12 cellular contexts compared by ENCODE assay signal in the genomic region with DNA sequence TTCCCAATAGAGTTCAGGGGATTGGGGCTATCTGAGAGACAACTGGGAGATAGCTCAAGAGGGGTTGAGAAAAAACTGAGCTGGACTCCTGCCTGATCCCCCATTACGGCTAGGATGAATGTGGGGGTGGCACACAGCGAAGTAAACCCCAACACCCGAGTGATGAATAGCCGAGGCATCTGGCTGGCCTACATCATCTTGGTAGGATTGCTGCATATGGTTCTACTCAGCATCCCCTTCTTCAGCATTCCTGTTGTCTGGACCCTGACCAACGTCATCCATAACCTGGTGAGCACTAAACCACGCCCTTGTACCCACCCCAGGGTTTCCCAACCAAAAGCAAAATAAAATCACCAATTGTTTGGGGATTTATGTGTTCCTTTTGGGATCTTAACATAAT. TPM values are rescaled to one million over a fixed set of nuclear protein-coding genes. Genes with fewer than 3 reads are reported as not detected.
DNase-seq lines count a peak whose midpoint lies in the region; ATAC-seq and TF ChIP-seq lines count a peak whose summit lies in the region.
"Had no signal": no experiment of that assay in that cellular context is flagged by ENCODE, and none has a peak within 500 bp of the region (broad histone marks: within the 10 kb centered on the region; RNA-seq: fewer than 3 reads in every experiment).

No MANE protein-coding gene starts in this region.

- no peak for TF ChIP-seq CTCF in left ventricle myocardium inferior (IDR thresholded peaks at IDR 0.05; ENCODE audit: borderline replicate concordance)
- TF ChIP-seq CTCF in kidney epithelial cell (IDR thresholded peaks at IDR 0.05; ENCODE audit: insufficient read depth, low read length, poor library complexity, severe bottlenecking): no peak
- no peak for TF ChIP-seq CTCF in vagina (IDR thresholded peaks at IDR 0.05)

- no peak for TF ChIP-seq POLR2A in vagina (IDR thresholded peaks at IDR 0.05)

- H3K4me1 ChIP-seq in left ventricle myocardium inferior (peaks cover 47% of the 10 kb centered on the region), right cardiac atrium (ENCODE audit: control insufficient read depth, insufficient read depth, low read length) (no peaks in the 10 kb centered on the region), vagina (peaks cover 42% of the 10 kb centered on the region)

- peaks cover 37% of the 10 kb centered on the region for H3K4me1 Mint-ChIP-seq in activated naive CD8-positive, alpha-beta T cell treated with anti-CD3 and anti-CD28 coated beads, Interleukin-2, amount 50 U/mL, for 24 hours

- H3K27me3 ChIP-seq in left ventricle myocardium inferior (ENCODE audit: low read depth): no peaks in the 10 kb centered on the region
- no peaks in the 10 kb centered on the region for H3K27me3 ChIP-seq in right cardiac atrium (ENCODE audit: control insufficient read depth, insufficient read depth)
- H3K27me3 ChIP-seq in kidney epithelial cell (ENCODE audit: control insufficient read depth, insufficient read depth, low read length): no peaks in the 10 kb centered on the region
- no peaks in the 10 kb centered on the region for H3K27me3 ChIP-seq in vagina

- peak overlapping the region; percentile 50 for H3K27ac Mint-ChIP-seq in activated naive CD8-positive, alpha-beta T cell treated with anti-CD3 and anti-CD28 coated beads, Interleukin-2, amount 50 U/mL, for 24 hours

- H3K4me3 Mint-ChIP-seq in activated naive CD8-positive, alpha-beta T cell treated with anti-CD3 and anti-CD28 coated beads, Interleukin-2, amount 50 U/mL, for 24 hours: no peak overlapping the region

- POLR2A ChIA-PET in HEK293T (lab: Yijun Ruan, JAX): interaction anchor here (1.7 to 6.4 kb wide), 10 partner anchors 8 to 261 kb away, joined by 6 to 109 read pairs (median 13); partner anchors contain the start of genes DNAJC14, ERBB3, GDF11 and PYM1

- no peak for DNase-seq in left ventricle myocardium inferior
- no peak for DNase-seq in right cardiac atrium
- no peak for DNase-seq in activated naive CD8-positive, alpha-beta T cell treated with anti-CD3 and anti-CD28 coated beads, Interleukin-2, amount 50 U/mL, for 24 hours
- DNase-seq in kidney epithelial cell (ENCODE audit: low read depth): no peak
- DNase-seq in vagina (ENCODE audit: extremely low spot score in 2 of 2): no peak
- no peak for DNase-seq in kidney glomerular epithelial cell (lab: John Stamatoyannopoulos, UW)
- DNase-seq in HEK293T (ENCODE audit: extremely low spot score): no peak
- DNase-seq: cerebellar nuclear complex; Kasumi-1; naive thymus-derived CD8-positive, alpha-beta T cell; T-helper 9 cell had no signal

- H3K9me3 ChIP-seq in left ventricle myocardium inferior (replicated peaks) (no peaks in the 10 kb centered on the region), right cardiac atrium (ENCODE audit: control insufficient read depth, low read length) (no peaks in the 10 kb centered on the region), vagina (no peaks in the 10 kb centered on the region)

- intact Hi-C loops in left ventricle myocardium inferior (cut with micrococcal nuclease): no loop called here
- intact Hi-C loops in right cardiac atrium (cut with DNase I): loop anchor here in 1 of 4 donors (5.0 kb wide), 1 partner anchor 108 kb away; the partner anchor contains the start of gene PYM1
- intact Hi-C loops in vagina (cut with DNase I): no loop called here

- H3K36me3 ChIP-seq in left ventricle myocardium inferior: peaks cover 61% of the 10 kb centered on the region
- peaks cover 2% of the 10 kb centered on the region for H3K36me3 ChIP-seq in kidney epithelial cell (ENCODE audit: control insufficient read depth, insufficient read depth, low read length)
- H3K36me3 ChIP-seq in vagina: peaks cover 0 to 31% of the 10 kb centered on the region in 2 donors

- H3K27ac ChIP-seq in left ventricle myocardium inferior (replicated peaks) (peak overlapping the region; percentile 85), right cardiac atrium (ENCODE audit: low read length) (no peak overlapping the region), vagina (peak overlapping the region; percentile 16)

- no peaks in the 10 kb centered on the region for H3K27me3 Mint-ChIP-seq in activated naive CD8-positive, alpha-beta T cell treated with anti-CD3 and anti-CD28 coated beads, Interleukin-2, amount 50 U/mL, for 24 hours
- H3K27me3 Mint-ChIP-seq: naive thymus-derived CD8-positive, alpha-beta T cell had no signal

- CTCF ChIA-PET in HEK293T (lab: Yijun Ruan, JAX): interaction anchor here (0.6 to 2.3 kb wide), 4 partner anchors 11 to 94 kb away, joined by 3 to 13 read pairs (median 4); partner anchors contain the start of gene DNAJC14

- ATAC-seq in right cardiac atrium (no peak), HG03097 (IDR thresholded peaks at IDR 0.05; ENCODE audit: low FRiP score, unreplicated experiment) (no peak)
- no peak for ATAC-seq in activated naive CD8-positive, alpha-beta T cell treated with anti-CD3 and anti-CD28 coated beads, Interleukin-2, amount 50 U/mL, for 24 hours

- H3K36me3 Mint-ChIP-seq in activated naive CD8-positive, alpha-beta T cell treated with anti-CD3 and anti-CD28 coated beads, Interleukin-2, amount 50 U/mL, for 24 hours (ENCODE audit: low read depth): peaks cover 39% of the 10 kb centered on the region

- WGBS in right cardiac atrium: 75% methylated on average over 6 of the region's 6 CpGs

- peak overlapping the region; percentile 84 for H3K4me3 ChIP-seq in left ventricle myocardium inferior
- H3K4me3 ChIP-seq in right cardiac atrium (ENCODE audit: low read length): no peak overlapping the region
- H3K4me3 ChIP-seq in kidney epithelial cell (ENCODE audit: low read depth, low read length): peak overlapping the region; percentile 91
- peak overlapping the region; percentile 82 to 96 for H3K4me3 ChIP-seq in vagina

- H3K9me3 Mint-ChIP-seq in activated naive CD8-positive, alpha-beta T cell treated with anti-CD3 and anti-CD28 coated beads, Interleukin-2, amount 50 U/mL, for 24 hours: no peaks in the 10 kb centered on the region
- H3K9me3 Mint-ChIP-seq: naive thymus-derived CD8-positive, alpha-beta T cell had no signal

TF ChIP-seq in HEK293T, 16 proteins besides CTCF, POLR2A, EP300 and RAD21:
- TF ChIP-seq PKNOX1 (IDR thresholded peaks at IDR 0.05) (no peak), CTBP1 (IDR thresholded peaks at IDR 0.05; ENCODE audit: borderline replicate concordance) (no peak), BHLHE40 (IDR thresholded peaks at IDR 0.05; ENCODE audit: borderline replicate concordance) (no peak), SUZ12 (IDR thresholded peaks at IDR 0.05) (no peak), ELF4 (IDR thresholded peaks at IDR 0.05) (no peak), LEF1 (IDR thresholded peaks at IDR 0.05; ENCODE audit: borderline replicate concordance) (no peak), FOXK2 (IDR thresholded peaks at IDR 0.05) (no peak), L3MBTL2 (conservative IDR thresholded peaks at IDR 0.05) (no peak), NFRKB (IDR thresholded peaks at IDR 0.05) (no peak), FOXM1 (IDR thresholded peaks at IDR 0.05; ENCODE audit: borderline replicate concordance) (no peak)

RNA-seq across cellular contexts. Expression of gene ORMDL2, which starts 1.0 kb away (rescaled TPM):
- 13.3 TPM for total RNA-seq in left ventricle myocardium inferior
- total RNA-seq in right cardiac atrium: 10 to 100 TPM; 13.8 to 23.2 (median 17.6) TPM
- 23.8 TPM for polyA plus RNA-seq in right cardiac atrium
- total RNA-seq in kidney epithelial cell: 37.0 and 42.6 TPM in 2 replicates
- 9.8 TPM for total RNA-seq in vagina

RNA-seq across cellular contexts. Expression of gene SARNP, which starts 1.4 kb away (rescaled TPM):
- 53.2 TPM for total RNA-seq in left ventricle myocardium inferior
- 10 to 100 TPM; 50.3 to 55.7 (median 52.7) TPM for total RNA-seq in right cardiac atrium
- polyA plus RNA-seq in right cardiac atrium: 113 TPM
- total RNA-seq in kidney epithelial cell: 123 and 141 TPM in 2 replicates
- 33.1 TPM for total RNA-seq in vagina

RNA-seq across cellular contexts. Expression of gene DNAJC14, which starts 10.5 kb away (rescaled TPM):
- 18.6 TPM for total RNA-seq in left ventricle myocardium inferior
- 10 to 100 TPM; 19.0 to 24.1 (median 22.4) TPM for total RNA-seq in right cardiac atrium
- polyA plus RNA-seq in right cardiac atrium: 15.5 TPM
- total RNA-seq in kidney epithelial cell: 35.3 and 36.9 TPM in 2 replicates
- 29.2 TPM for total RNA-seq in vagina

RNA-seq across cellular contexts. Expression of gene MMP19, which starts 23.9 kb away (rescaled TPM):
- total RNA-seq in left ventricle myocardium inferior (2.2 TPM), right cardiac atrium (10 to 100 TPM in 1 of 4 donors, 1 to 10 TPM in 3; 3.1 to 21.2 (median 5.6) TPM), kidney epithelial cell (0.07 and 0.08 TPM in 2 replicates), vagina (21.6 TPM)
- 6.9 TPM for polyA plus RNA-seq in right cardiac atrium
- polyA plus RNA-seq: naive thymus-derived CD8-positive, alpha-beta T cell had no signal
